ENCODE assay signal across 1 cellular context in genomic region chr11:34105079-34105956, GRCh38.
A peak's percentile ranks its signal among the peaks of the same experiment; 100 is the strongest.
TF ChIP-seq lines count a peak whose summit lies in the region.

TSS of gene NAT10 (plus strand) at chr11:34105629. CDS start at chr11:34108226, 2,597 bp downstream.

TF ChIP-seq in HepG2, 621 proteins besides CTCF, POLR2A, EP300 and RAD21 (continued from another document and continues in another):
- TF ChIP-seq PHB2 (IDR thresholded peaks at IDR 0.05; ENCODE audit: partially characterized antibody) (no peak), SNRNP70 (IDR thresholded peaks at IDR 0.05; ENCODE audit: low read depth, low read length) (no peak), EEA1 (CRISPR knock-in tag; IDR thresholded peaks at IDR 0.05; ENCODE audit: borderline replicate concordance) (peak; percentile 95; the same call in 1 of the 2 replicates), MAFF (IDR thresholded peaks at IDR 0.05; ENCODE audit: low read depth, low read length) (no peak), ZSCAN25 (CRISPR knock-in tag; IDR thresholded peaks at IDR 0.05) (0 out of 2 replicates have a peak, but pooled peaks have one; percentile 32), CREB1 (IDR thresholded peaks at IDR 0.05) (peak; percentile 97), CREB1 (CRISPR knock-in tag; IDR thresholded peaks at IDR 0.05) (peak; percentile 100), NFE2L2 (IDR thresholded peaks at IDR 0.05; ENCODE audit: low read length) (0 out of 2 replicates have a peak, but pooled peaks have one; percentile 1), DPF2 (CRISPR knock-in tag; IDR thresholded peaks at IDR 0.05; ENCODE audit: borderline replicate concordance, low read depth) (no peak), STAT5B (CRISPR knock-in tag; IDR thresholded peaks at IDR 0.05) (no peak), SNAI1 (CRISPR knock-in tag; IDR thresholded peaks at IDR 0.05; ENCODE audit: borderline replicate concordance) (no peak), SAFB2 (CRISPR knock-in tag; IDR thresholded peaks at IDR 0.05; ENCODE audit: borderline replicate concordance, low read depth) (peak; percentile 76; the same call in 1 of the 2 replicates), ZBTB43 (CRISPR knock-in tag; conservative IDR thresholded peaks at IDR 0.05) (no peak), HNF4A (CRISPR knock-in tag; IDR thresholded peaks at IDR 0.05) (no peak; the same call in none of the 2 replicates), MAZ (IDR thresholded peaks at IDR 0.05; ENCODE audit: borderline replicate concordance, low read depth, low read length) (0 out of 2 replicates have a peak, but pooled peaks have one; percentile 8), MAZ (CRISPR knock-in tag; IDR thresholded peaks at IDR 0.05; ENCODE audit: low read depth) (peak; percentile 88), YEATS2 (CRISPR knock-in tag; IDR thresholded peaks at IDR 0.05; ENCODE audit: borderline replicate concordance) (peak; percentile 99), ZNF605 (CRISPR knock-in tag; IDR thresholded peaks at IDR 0.05) (peak; percentile 30; the same call in 1 of the 2 replicates), ZNF775 (CRISPR knock-in tag; IDR thresholded peaks at IDR 0.05; ENCODE audit: borderline replicate concordance) (no peak), ZNF407 (CRISPR knock-in tag; IDR thresholded peaks at IDR 0.05; ENCODE audit: not compliant biosample characterization) (no peak), RCOR2 (CRISPR knock-in tag; IDR thresholded peaks at IDR 0.05) (no peak), GATAD1 (CRISPR knock-in tag; IDR thresholded peaks at IDR 0.05) (peak; percentile 100), ZFP82 (CRISPR knock-in tag; IDR thresholded peaks at IDR 0.05; ENCODE audit: borderline replicate concordance) (peak; percentile 72; the same call in 1 of the 2 replicates), KDM1A (CRISPR knock-in tag; IDR thresholded peaks at IDR 0.05) (no peak), HMG20A (CRISPR knock-in tag; IDR thresholded peaks at IDR 0.05; ENCODE audit: borderline replicate concordance) (0 out of 2 replicates have a peak, but pooled peaks have one; percentile 40), REL (CRISPR knock-in tag; conservative IDR thresholded peaks at IDR 0.05) (peak; percentile 57), KLF9 (CRISPR knock-in tag; IDR thresholded peaks at IDR 0.05; ENCODE audit: low read depth) (no peak), BRD4 (CRISPR knock-in tag; IDR thresholded peaks at IDR 0.05) (peak; percentile 74)
- TF ChIP-seq, protein P1, sequence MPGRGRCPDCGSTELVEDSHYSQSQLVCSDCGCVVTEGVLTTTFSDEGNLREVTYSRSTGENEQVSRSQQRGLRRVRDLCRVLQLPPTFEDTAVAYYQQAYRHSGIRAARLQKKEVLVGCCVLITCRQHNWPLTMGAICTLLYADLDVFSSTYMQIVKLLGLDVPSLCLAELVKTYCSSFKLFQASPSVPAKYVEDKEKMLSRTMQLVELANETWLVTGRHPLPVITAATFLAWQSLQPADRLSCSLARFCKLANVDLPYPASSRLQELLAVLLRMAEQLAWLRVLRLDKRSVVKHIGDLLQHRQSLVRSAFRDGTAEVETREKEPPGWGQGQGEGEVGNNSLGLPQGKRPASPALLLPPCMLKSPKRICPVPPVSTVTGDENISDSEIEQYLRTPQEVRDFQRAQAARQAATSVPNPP (CRISPR knock-in tag; IDR thresholded peaks at IDR 0.05), result 0 out of 2 replicates have a peak, but pooled peaks have one; percentile 80
- TF ChIP-seq, protein P2, sequence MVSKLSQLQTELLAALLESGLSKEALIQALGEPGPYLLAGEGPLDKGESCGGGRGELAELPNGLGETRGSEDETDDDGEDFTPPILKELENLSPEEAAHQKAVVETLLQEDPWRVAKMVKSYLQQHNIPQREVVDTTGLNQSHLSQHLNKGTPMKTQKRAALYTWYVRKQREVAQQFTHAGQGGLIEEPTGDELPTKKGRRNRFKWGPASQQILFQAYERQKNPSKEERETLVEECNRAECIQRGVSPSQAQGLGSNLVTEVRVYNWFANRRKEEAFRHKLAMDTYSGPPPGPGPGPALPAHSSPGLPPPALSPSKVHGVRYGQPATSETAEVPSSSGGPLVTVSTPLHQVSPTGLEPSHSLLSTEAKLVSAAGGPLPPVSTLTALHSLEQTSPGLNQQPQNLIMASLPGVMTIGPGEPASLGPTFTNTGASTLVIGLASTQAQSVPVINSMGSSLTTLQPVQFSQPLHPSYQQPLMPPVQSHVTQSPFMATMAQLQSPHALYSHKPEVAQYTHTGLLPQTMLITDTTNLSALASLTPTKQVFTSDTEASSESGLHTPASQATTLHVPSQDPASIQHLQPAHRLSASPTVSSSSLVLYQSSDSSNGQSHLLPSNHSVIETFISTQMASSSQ (IDR thresholded peaks at IDR 0.05; ENCODE audit: low read depth), result no peak
- TF ChIP-seq, protein P2 (CRISPR knock-in tag; IDR thresholded peaks at IDR 0.05; ENCODE audit: borderline replicate concordance), result peak; percentile 73
- TF ChIP-seq, protein P3, sequence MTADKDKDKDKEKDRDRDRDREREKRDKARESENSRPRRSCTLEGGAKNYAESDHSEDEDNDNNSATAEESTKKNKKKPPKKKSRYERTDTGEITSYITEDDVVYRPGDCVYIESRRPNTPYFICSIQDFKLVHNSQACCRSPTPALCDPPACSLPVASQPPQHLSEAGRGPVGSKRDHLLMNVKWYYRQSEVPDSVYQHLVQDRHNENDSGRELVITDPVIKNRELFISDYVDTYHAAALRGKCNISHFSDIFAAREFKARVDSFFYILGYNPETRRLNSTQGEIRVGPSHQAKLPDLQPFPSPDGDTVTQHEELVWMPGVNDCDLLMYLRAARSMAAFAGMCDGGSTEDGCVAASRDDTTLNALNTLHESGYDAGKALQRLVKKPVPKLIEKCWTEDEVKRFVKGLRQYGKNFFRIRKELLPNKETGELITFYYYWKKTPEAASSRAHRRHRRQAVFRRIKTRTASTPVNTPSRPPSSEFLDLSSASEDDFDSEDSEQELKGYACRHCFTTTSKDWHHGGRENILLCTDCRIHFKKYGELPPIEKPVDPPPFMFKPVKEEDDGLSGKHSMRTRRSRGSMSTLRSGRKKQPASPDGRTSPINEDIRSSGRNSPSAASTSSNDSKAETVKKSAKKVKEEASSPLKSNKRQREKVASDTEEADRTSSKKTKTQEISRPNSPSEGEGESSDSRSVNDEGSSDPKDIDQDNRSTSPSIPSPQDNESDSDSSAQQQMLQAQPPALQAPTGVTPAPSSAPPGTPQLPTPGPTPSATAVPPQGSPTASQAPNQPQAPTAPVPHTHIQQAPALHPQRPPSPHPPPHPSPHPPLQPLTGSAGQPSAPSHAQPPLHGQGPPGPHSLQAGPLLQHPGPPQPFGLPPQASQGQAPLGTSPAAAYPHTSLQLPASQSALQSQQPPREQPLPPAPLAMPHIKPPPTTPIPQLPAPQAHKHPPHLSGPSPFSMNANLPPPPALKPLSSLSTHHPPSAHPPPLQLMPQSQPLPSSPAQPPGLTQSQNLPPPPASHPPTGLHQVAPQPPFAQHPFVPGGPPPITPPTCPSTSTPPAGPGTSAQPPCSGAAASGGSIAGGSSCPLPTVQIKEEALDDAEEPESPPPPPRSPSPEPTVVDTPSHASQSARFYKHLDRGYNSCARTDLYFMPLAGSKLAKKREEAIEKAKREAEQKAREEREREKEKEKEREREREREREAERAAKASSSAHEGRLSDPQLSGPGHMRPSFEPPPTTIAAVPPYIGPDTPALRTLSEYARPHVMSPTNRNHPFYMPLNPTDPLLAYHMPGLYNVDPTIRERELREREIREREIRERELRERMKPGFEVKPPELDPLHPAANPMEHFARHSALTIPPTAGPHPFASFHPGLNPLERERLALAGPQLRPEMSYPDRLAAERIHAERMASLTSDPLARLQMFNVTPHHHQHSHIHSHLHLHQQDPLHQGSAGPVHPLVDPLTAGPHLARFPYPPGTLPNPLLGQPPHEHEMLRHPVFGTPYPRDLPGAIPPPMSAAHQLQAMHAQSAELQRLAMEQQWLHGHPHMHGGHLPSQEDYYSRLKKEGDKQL (CRISPR knock-in tag; IDR thresholded peaks at IDR 0.05; ENCODE audit: low read depth), result no peak
- TF ChIP-seq, protein P4, sequence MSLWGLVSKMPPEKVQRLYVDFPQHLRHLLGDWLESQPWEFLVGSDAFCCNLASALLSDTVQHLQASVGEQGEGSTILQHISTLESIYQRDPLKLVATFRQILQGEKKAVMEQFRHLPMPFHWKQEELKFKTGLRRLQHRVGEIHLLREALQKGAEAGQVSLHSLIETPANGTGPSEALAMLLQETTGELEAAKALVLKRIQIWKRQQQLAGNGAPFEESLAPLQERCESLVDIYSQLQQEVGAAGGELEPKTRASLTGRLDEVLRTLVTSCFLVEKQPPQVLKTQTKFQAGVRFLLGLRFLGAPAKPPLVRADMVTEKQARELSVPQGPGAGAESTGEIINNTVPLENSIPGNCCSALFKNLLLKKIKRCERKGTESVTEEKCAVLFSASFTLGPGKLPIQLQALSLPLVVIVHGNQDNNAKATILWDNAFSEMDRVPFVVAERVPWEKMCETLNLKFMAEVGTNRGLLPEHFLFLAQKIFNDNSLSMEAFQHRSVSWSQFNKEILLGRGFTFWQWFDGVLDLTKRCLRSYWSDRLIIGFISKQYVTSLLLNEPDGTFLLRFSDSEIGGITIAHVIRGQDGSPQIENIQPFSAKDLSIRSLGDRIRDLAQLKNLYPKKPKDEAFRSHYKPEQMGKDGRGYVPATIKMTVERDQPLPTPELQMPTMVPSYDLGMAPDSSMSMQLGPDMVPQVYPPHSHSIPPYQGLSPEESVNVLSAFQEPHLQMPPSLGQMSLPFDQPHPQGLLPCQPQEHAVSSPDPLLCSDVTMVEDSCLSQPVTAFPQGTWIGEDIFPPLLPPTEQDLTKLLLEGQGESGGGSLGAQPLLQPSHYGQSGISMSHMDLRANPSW (CRISPR knock-in tag; IDR thresholded peaks at IDR 0.05; ENCODE audit: borderline replicate concordance), result peak; percentile 80; the same call in 1 of the 2 replicates
